ENCODE assay signal across 6 cellular contexts in genomic region chr11:111878385-111878765, GRCh38. TPM values are rescaled to one million over a fixed set of nuclear protein-coding genes. Genes with fewer than 3 reads are reported as not detected.
DNase-seq lines count a peak whose midpoint lies in the region; ATAC-seq and TF ChIP-seq lines count a peak whose summit lies in the region.

No MANE protein-coding gene starts in this region.

- peaks cover 17% of the 10 kb centered on the region for H3K4me1 Mint-ChIP-seq in activated CD4-positive, alpha-beta T cell treated with anti-CD3 and anti-CD28 coated beads, Interleukin-2, amount 10 ng/mL, durations not matched to agents 7 days and 5 days

- peak overlapping the region; percentile 86 for H3K4me3 Mint-ChIP-seq in activated CD4-positive, alpha-beta T cell treated with anti-CD3 and anti-CD28 coated beads, Interleukin-2, amount 10 ng/mL, durations not matched to agents 7 days and 5 days

- TF ChIP-seq CTCF in gastroesophageal sphincter (IDR thresholded peaks at IDR 0.05), result no peak
- no peak for TF ChIP-seq CTCF in thyroid gland (IDR thresholded peaks at IDR 0.05)

- H3K27ac ChIP-seq in gastroesophageal sphincter, result peak overlapping the region; percentile 90 to 96 (median 92)
- H3K27ac ChIP-seq in thyroid gland, result peak overlapping the region; percentile 94 to 99 (median 96)

- H3K9me3 Mint-ChIP-seq in activated CD4-positive, alpha-beta T cell treated with anti-CD3 and anti-CD28 coated beads, Interleukin-2, amount 10 ng/mL, durations not matched to agents 7 days and 5 days, result no peaks in the 10 kb centered on the region

- no peaks in the 10 kb centered on the region for H3K4me1 ChIP-seq in NT2/D1 (ENCODE audit: insufficient read depth, insufficient read length)
- H3K4me1 ChIP-seq in gastroesophageal sphincter, result peaks cover 0 to 24% (median 5%) of the 10 kb centered on the region in 3 donors
- H3K4me1 ChIP-seq in thyroid gland, result peaks cover 3 to 18% of the 10 kb centered on the region in 2 donors

- intact Hi-C loops in thyroid gland (cut with DNase I), result loop anchor here (5.0 kb wide), 1 partner anchor 99 kb away; no protein-coding TSS in a partner anchor

- no peak for TF ChIP-seq EP300 in gastroesophageal sphincter (IDR thresholded peaks at IDR 0.05)

- H3K27ac Mint-ChIP-seq in activated CD4-positive, alpha-beta T cell treated with anti-CD3 and anti-CD28 coated beads, Interleukin-2, amount 10 ng/mL, durations not matched to agents 7 days and 5 days, result peak overlapping the region; percentile 99

- CTCF ChIA-PET in activated CD4-positive, alpha-beta T cell treated with anti-CD3 and anti-CD28 coated beads, Interleukin-2, amount 10 ng/mL, durations not matched to agents 7 days and 5 days (lab: Charles Lee), result interaction anchor here (0.7 to 1.4 kb wide), 2 partner anchors 19 to 56 kb away, joined by 3 to 5 read pairs; no protein-coding TSS in a partner anchor

- DNase-seq in activated CD4-positive, alpha-beta T cell treated with anti-CD3 and anti-CD28 coated beads, Interleukin-2, amount 10 ng/mL, durations not matched to agents 7 days and 5 days, result no peak
- DNase-seq in activated CD4-positive, alpha-beta T cell treated with anti-CD3 and anti-CD28 coated beads, Interleukin-2, amount 50 U/mL, for 4 hours, result no peak
- DNase-seq in NT2/D1 (ENCODE audit: low read depth, low spot score), result no peak
- no peak for DNase-seq in thyroid gland
- no peak for DNase-seq in stimulated activated CD4-positive, alpha-beta T cell treated with anti-CD3 and anti-CD28 coated beads, Interleukin-2, amount 100 ng/mL, for 48 hours

- H3K9me3 ChIP-seq in NT2/D1 (ENCODE audit: insufficient read depth, low read length), result no peaks in the 10 kb centered on the region
- no peaks in the 10 kb centered on the region for H3K9me3 ChIP-seq in gastroesophageal sphincter
- no peaks in the 10 kb centered on the region for H3K9me3 ChIP-seq in thyroid gland

- H3K27me3 ChIP-seq in NT2/D1 (ENCODE audit: insufficient read depth, insufficient read length), result no peaks in the 10 kb centered on the region
- no peaks in the 10 kb centered on the region for H3K27me3 ChIP-seq in gastroesophageal sphincter
- no peaks in the 10 kb centered on the region for H3K27me3 ChIP-seq in thyroid gland

- H3K9ac ChIP-seq in NT2/D1 (ENCODE audit: insufficient read length, low read depth), result peak overlapping the region; percentile 77

- POLR2A ChIA-PET in activated CD4-positive, alpha-beta T cell treated with anti-CD3 and anti-CD28 coated beads, Interleukin-2, amount 10 ng/mL, durations not matched to agents 7 days and 5 days (lab: Charles Lee), result no interaction called here

- no peak for ATAC-seq in gastroesophageal sphincter

- TF ChIP-seq POLR2A in gastroesophageal sphincter (IDR thresholded peaks at IDR 0.05) (no peak), thyroid gland (IDR thresholded peaks at IDR 0.05) (no peak)

- H3K27me3 Mint-ChIP-seq in activated CD4-positive, alpha-beta T cell treated with anti-CD3 and anti-CD28 coated beads, Interleukin-2, amount 10 ng/mL, durations not matched to agents 7 days and 5 days, result no peaks in the 10 kb centered on the region

- peaks cover 8% of the 10 kb centered on the region for H3K36me3 Mint-ChIP-seq in activated CD4-positive, alpha-beta T cell treated with anti-CD3 and anti-CD28 coated beads, Interleukin-2, amount 10 ng/mL, durations not matched to agents 7 days and 5 days (ENCODE audit: low read depth)

- WGBS in gastroesophageal sphincter (ENCODE audit: low coverage in 1 of 2), 2 donors, result 0 to 2% methylated on average over 8 to 10 of the region's 10 CpGs
- 1 to 2% methylated on average over 10 of the region's 10 CpGs for WGBS in thyroid gland, 2 donors

- H3K36me3 ChIP-seq in NT2/D1 (ENCODE audit: insufficient read depth, insufficient read length, low read length) (peaks cover 4% of the 10 kb centered on the region), gastroesophageal sphincter (peaks cover 0 to 14% of the 10 kb centered on the region in 2 donors), thyroid gland (peaks cover 0 to 3% of the 10 kb centered on the region in 2 donors)

- peak overlapping the region; percentile 81 for H3K4me3 ChIP-seq in NT2/D1 (ENCODE audit: insufficient read length, low read depth)
- peak overlapping the region; percentile 55 to 65 for H3K4me3 ChIP-seq in gastroesophageal sphincter
- peak overlapping the region; percentile 14 to 41 (median 34) for H3K4me3 ChIP-seq in thyroid gland (replicated peaks in 1 of 3)

RNA-seq across cellular contexts. Expression of gene FDXACB1, which starts 0.6 kb away (rescaled TPM):
- total RNA-seq in activated CD4-positive, alpha-beta T cell treated with anti-CD3 and anti-CD28 coated beads, Interleukin-2, amount 10 ng/mL, durations not matched to agents 7 days and 5 days, result 1 to 10 TPM; 4.2 to 5.1 TPM
- total RNA-seq in gastroesophageal sphincter, result 1 to 10 TPM in 2 of 4 donors, under 1 TPM in 2; 0.16 to 1.1 (median 0.99) TPM
- total RNA-seq in thyroid gland, result 1 to 10 TPM; 1.8 to 3.0 (median 2.8) TPM

RNA-seq across cellular contexts. Expression of gene CFAP68, which starts 1.0 kb away (rescaled TPM):
- 10 to 100 TPM; 18.3 to 26.5 TPM for total RNA-seq in activated CD4-positive, alpha-beta T cell treated with anti-CD3 and anti-CD28 coated beads, Interleukin-2, amount 10 ng/mL, durations not matched to agents 7 days and 5 days
- total RNA-seq in gastroesophageal sphincter (10 to 100 TPM; 11.7 to 19.3 (median 17.5) TPM), thyroid gland (10 to 100 TPM; 24.7 to 47.1 (median 38.0) TPM)

RNA-seq across cellular contexts. Expression of gene ALG9, which starts 7.0 kb away (rescaled TPM):
- total RNA-seq in activated CD4-positive, alpha-beta T cell treated with anti-CD3 and anti-CD28 coated beads, Interleukin-2, amount 10 ng/mL, durations not matched to agents 7 days and 5 days, result 10 to 100 TPM; 22.9 to 31.7 TPM
- total RNA-seq in gastroesophageal sphincter (10 to 100 TPM; 26.7 to 33.9 (median 31.1) TPM), thyroid gland (10 to 100 TPM; 35.3 to 44.9 (median 36.6) TPM)

RNA-seq across cellular contexts. Expression of gene CRYAB, which starts 33.2 kb away (rescaled TPM):
- not detected for total RNA-seq in activated CD4-positive, alpha-beta T cell treated with anti-CD3 and anti-CD28 coated beads, Interleukin-2, amount 10 ng/mL, durations not matched to agents 7 days and 5 days
- 100 to 1,000 TPM; 254 to 440 (median 294) TPM for total RNA-seq in gastroesophageal sphincter
- total RNA-seq in thyroid gland, result 100 to 1,000 TPM; 174 to 350 (median 250) TPM

RNA-seq across cellular contexts. Expression of gene HSPB2, which starts 34.2 kb away (rescaled TPM):
- total RNA-seq in activated CD4-positive, alpha-beta T cell treated with anti-CD3 and anti-CD28 coated beads, Interleukin-2, amount 10 ng/mL, durations not matched to agents 7 days and 5 days, result not detected
- total RNA-seq in gastroesophageal sphincter (1 to 10 TPM in 3 of 4 donors, under 1 TPM in 1; 0.78 to 5.5 (median 3.0) TPM), thyroid gland (under 1 TPM in 1 of 4 donors, not detected in 3; 0.22 TPM)
